1 cellular context compared by ENCODE assay signal in the genomic region with DNA sequence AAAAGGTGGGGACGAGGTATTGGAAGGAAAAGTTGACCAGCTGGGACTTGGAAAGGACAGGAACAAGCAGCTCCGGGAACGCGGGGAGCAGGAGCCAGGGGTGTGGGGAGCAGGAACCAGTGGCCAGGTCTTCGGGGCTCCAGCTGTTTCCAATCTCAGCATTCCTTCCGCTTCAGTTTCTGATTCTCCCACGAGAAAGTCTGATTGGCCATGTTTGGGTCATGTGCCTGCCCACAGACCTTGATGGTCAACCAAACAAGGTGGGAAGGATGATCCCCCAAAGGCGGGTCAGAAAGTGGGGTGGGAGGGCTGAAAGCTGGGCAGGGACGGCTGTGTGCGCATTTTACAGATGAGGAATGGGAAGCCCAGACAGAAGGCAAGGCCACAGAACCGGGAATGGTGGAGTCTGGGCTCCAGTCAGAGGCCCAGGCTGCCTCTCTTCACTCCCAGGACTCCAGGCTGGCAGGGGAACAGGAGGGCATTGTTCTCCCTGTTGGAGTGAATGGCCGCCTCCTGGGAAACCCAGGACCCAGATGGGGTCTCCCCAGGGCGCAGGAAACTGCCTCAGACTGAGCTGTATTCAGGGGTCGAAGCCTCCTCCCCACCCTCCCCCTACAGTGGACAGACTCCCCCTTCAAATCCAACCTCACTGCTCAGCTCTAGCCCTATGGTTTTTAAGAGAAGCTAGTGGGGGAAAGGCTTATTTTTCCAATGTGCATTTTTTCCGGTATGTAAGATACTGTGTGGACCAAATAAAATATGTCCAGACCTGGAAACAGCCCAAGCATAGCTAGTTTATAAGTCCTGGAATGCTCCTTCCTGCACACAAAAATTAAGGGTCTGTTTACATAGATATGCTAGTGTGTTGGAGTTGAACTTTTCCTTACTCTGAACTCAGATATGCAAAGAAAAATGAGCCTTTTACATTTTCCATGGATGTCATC.
TF ChIP-seq lines count a peak whose summit lies in the region.

No MANE protein-coding gene starts in this region.

TF ChIP-seq in HepG2, 621 proteins besides CTCF, POLR2A, EP300 and RAD21 (continued from another document and continues in another):
- TF ChIP-seq, protein P1, sequence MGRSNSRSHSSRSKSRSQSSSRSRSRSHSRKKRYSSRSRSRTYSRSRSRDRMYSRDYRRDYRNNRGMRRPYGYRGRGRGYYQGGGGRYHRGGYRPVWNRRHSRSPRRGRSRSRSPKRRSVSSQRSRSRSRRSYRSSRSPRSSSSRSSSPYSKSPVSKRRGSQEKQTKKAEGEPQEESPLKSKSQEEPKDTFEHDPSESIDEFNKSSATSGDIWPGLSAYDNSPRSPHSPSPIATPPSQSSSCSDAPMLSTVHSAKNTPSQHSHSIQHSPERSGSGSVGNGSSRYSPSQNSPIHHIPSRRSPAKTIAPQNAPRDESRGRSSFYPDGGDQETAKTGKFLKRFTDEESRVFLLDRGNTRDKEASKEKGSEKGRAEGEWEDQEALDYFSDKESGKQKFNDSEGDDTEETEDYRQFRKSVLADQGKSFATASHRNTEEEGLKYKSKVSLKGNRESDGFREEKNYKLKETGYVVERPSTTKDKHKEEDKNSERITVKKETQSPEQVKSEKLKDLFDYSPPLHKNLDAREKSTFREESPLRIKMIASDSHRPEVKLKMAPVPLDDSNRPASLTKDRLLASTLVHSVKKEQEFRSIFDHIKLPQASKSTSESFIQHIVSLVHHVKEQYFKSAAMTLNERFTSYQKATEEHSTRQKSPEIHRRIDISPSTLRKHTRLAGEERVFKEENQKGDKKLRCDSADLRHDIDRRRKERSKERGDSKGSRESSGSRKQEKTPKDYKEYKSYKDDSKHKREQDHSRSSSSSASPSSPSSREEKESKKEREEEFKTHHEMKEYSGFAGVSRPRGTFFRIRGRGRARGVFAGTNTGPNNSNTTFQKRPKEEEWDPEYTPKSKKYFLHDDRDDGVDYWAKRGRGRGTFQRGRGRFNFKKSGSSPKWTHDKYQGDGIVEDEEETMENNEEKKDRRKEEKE (IDR thresholded peaks at IDR 0.05) = no peak
- TF ChIP-seq ZBTB8A (CRISPR knock-in tag; IDR thresholded peaks at IDR 0.05; ENCODE audit: borderline replicate concordance, low read depth) (no peak), FIP1L1 (IDR thresholded peaks at IDR 0.05; ENCODE audit: borderline replicate concordance, insufficient read depth, low read depth, low read length) (no peak), ZNF619 (CRISPR knock-in tag; IDR thresholded peaks at IDR 0.05) (no peak), AGO1 (IDR thresholded peaks at IDR 0.05; ENCODE audit: low read depth, low read length, poor library complexity, severe bottlenecking) (no peak), NFIC (IDR thresholded peaks at IDR 0.05; ENCODE audit: low read length) (no peak), PHF20 (CRISPR knock-in tag; IDR thresholded peaks at IDR 0.05) (no peak), ZNF235 (CRISPR knock-in tag; IDR thresholded peaks at IDR 0.05; ENCODE audit: borderline replicate concordance) (no peak), ZNF367 (CRISPR knock-in tag; IDR thresholded peaks at IDR 0.05; ENCODE audit: borderline replicate concordance) (no peak), ZNF180 (CRISPR knock-in tag; IDR thresholded peaks at IDR 0.05; ENCODE audit: borderline replicate concordance, low read depth) (no peak), MTA1 (CRISPR knock-in tag; IDR thresholded peaks at IDR 0.05; ENCODE audit: borderline replicate concordance) (no peak), ZNF101 (CRISPR knock-in tag; IDR thresholded peaks at IDR 0.05; ENCODE audit: borderline replicate concordance, low read depth) (no peak), SIX4 (CRISPR knock-in tag; IDR thresholded peaks at IDR 0.05) (no peak), ZNF563 (CRISPR knock-in tag; IDR thresholded peaks at IDR 0.05) (peak; percentile 44; the same call in 1 of the 2 replicates), NFYB (CRISPR knock-in tag; IDR thresholded peaks at IDR 0.05) (peak; percentile 42; the same call in 1 of the 2 replicates), RFXANK (CRISPR knock-in tag; IDR thresholded peaks at IDR 0.05) (no peak), ZNF816 (CRISPR knock-in tag; IDR thresholded peaks at IDR 0.05; ENCODE audit: borderline replicate concordance) (no peak), ASH2L (IDR thresholded peaks at IDR 0.05; ENCODE audit: insufficient read length, low read depth, low read length) (no peak), YY1 (IDR thresholded peaks at IDR 0.05; ENCODE audit: insufficient read depth, insufficient replicate concordance, low read depth, low read length) (peak; percentile 66), ZNF616 (CRISPR knock-in tag; IDR thresholded peaks at IDR 0.05; ENCODE audit: low read depth) (no peak), FOXA3 (CRISPR knock-in tag; IDR thresholded peaks at IDR 0.05) (no peak), ZNF761 (CRISPR knock-in tag; conservative IDR thresholded peaks at IDR 0.05) (0 out of 2 replicates have a peak, but pooled peaks have one; percentile 50), NFKBIZ (CRISPR knock-in tag; IDR thresholded peaks at IDR 0.05) (no peak), ZNF746 (CRISPR knock-in tag; IDR thresholded peaks at IDR 0.05) (0 out of 2 replicates have a peak, but pooled peaks have one; percentile 25), ZC3H13 (CRISPR knock-in tag; IDR thresholded peaks at IDR 0.05) (no peak), DR1 (CRISPR knock-in tag; IDR thresholded peaks at IDR 0.05) (no peak), SRSF9 (IDR thresholded peaks at IDR 0.05; ENCODE audit: borderline replicate concordance, insufficient read depth, low read depth, low read length, poor library complexity, severe bottlenecking) (no peak), ZNF572 (CRISPR knock-in tag; IDR thresholded peaks at IDR 0.05) (no peak)
- TF ChIP-seq, protein P2, sequence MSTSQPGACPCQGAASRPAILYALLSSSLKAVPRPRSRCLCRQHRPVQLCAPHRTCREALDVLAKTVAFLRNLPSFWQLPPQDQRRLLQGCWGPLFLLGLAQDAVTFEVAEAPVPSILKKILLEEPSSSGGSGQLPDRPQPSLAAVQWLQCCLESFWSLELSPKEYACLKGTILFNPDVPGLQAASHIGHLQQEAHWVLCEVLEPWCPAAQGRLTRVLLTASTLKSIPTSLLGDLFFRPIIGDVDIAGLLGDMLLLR (CRISPR knock-in tag; IDR thresholded peaks at IDR 0.05) = no peak
- TF ChIP-seq, protein P3, sequence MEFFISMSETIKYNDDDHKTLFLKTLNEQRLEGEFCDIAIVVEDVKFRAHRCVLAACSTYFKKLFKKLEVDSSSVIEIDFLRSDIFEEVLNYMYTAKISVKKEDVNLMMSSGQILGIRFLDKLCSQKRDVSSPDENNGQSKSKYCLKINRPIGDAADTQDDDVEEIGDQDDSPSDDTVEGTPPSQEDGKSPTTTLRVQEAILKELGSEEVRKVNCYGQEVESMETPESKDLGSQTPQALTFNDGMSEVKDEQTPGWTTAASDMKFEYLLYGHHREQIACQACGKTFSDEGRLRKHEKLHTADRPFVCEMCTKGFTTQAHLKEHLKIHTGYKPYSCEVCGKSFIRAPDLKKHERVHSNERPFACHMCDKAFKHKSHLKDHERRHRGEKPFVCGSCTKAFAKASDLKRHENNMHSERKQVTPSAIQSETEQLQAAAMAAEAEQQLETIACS (CRISPR knock-in tag; IDR thresholded peaks at IDR 0.05) = no peak
- TF ChIP-seq, protein P4, sequence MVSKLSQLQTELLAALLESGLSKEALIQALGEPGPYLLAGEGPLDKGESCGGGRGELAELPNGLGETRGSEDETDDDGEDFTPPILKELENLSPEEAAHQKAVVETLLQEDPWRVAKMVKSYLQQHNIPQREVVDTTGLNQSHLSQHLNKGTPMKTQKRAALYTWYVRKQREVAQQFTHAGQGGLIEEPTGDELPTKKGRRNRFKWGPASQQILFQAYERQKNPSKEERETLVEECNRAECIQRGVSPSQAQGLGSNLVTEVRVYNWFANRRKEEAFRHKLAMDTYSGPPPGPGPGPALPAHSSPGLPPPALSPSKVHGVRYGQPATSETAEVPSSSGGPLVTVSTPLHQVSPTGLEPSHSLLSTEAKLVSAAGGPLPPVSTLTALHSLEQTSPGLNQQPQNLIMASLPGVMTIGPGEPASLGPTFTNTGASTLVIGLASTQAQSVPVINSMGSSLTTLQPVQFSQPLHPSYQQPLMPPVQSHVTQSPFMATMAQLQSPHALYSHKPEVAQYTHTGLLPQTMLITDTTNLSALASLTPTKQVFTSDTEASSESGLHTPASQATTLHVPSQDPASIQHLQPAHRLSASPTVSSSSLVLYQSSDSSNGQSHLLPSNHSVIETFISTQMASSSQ (IDR thresholded peaks at IDR 0.05; ENCODE audit: low read depth) = no peak
- TF ChIP-seq, protein P4 (CRISPR knock-in tag; IDR thresholded peaks at IDR 0.05; ENCODE audit: borderline replicate concordance) = no peak
- TF ChIP-seq, protein P5, sequence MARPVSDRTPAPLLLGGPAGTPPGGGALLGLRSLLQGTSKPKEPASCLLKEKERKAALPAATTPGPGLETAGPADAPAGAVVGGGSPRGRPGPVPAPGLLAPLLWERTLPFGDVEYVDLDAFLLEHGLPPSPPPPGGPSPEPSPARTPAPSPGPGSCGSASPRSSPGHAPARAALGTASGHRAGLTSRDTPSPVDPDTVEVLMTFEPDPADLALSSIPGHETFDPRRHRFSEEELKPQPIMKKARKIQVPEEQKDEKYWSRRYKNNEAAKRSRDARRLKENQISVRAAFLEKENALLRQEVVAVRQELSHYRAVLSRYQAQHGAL (CRISPR knock-in tag; IDR thresholded peaks at IDR 0.05; ENCODE audit: not compliant biosample characterization) = no peak
- TF ChIP-seq, protein P6, sequence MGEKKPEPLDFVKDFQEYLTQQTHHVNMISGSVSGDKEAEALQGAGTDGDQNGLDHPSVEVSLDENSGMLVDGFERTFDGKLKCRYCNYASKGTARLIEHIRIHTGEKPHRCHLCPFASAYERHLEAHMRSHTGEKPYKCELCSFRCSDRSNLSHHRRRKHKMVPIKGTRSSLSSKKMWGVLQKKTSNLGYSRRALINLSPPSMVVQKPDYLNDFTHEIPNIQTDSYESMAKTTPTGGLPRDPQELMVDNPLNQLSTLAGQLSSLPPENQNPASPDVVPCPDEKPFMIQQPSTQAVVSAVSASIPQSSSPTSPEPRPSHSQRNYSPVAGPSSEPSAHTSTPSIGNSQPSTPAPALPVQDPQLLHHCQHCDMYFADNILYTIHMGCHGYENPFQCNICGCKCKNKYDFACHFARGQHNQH (CRISPR knock-in tag; IDR thresholded peaks at IDR 0.05) = no peak
- TF ChIP-seq, protein P7, sequence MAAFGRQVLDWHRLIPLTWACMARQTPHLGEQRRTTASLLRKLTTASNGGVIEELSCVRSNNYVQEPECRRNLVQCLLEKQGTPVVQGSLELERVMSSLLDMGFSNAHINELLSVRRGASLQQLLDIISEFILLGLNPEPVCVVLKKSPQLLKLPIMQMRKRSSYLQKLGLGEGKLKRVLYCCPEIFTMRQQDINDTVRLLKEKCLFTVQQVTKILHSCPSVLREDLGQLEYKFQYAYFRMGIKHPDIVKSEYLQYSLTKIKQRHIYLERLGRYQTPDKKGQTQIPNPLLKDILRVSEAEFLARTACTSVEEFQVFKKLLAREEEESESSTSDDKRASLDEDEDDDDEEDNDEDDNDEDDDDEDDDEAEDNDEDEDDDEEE (CRISPR knock-in tag; IDR thresholded peaks at IDR 0.05) = no peak
- TF ChIP-seq, protein P8, sequence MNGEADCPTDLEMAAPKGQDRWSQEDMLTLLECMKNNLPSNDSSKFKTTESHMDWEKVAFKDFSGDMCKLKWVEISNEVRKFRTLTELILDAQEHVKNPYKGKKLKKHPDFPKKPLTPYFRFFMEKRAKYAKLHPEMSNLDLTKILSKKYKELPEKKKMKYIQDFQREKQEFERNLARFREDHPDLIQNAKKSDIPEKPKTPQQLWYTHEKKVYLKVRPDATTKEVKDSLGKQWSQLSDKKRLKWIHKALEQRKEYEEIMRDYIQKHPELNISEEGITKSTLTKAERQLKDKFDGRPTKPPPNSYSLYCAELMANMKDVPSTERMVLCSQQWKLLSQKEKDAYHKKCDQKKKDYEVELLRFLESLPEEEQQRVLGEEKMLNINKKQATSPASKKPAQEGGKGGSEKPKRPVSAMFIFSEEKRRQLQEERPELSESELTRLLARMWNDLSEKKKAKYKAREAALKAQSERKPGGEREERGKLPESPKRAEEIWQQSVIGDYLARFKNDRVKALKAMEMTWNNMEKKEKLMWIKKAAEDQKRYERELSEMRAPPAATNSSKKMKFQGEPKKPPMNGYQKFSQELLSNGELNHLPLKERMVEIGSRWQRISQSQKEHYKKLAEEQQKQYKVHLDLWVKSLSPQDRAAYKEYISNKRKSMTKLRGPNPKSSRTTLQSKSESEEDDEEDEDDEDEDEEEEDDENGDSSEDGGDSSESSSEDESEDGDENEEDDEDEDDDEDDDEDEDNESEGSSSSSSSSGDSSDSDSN (CRISPR knock-in tag; IDR thresholded peaks at IDR 0.05) = peak; percentile 60
- TF ChIP-seq, protein P9, sequence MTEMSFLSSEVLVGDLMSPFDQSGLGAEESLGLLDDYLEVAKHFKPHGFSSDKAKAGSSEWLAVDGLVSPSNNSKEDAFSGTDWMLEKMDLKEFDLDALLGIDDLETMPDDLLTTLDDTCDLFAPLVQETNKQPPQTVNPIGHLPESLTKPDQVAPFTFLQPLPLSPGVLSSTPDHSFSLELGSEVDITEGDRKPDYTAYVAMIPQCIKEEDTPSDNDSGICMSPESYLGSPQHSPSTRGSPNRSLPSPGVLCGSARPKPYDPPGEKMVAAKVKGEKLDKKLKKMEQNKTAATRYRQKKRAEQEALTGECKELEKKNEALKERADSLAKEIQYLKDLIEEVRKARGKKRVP (CRISPR knock-in tag; IDR thresholded peaks at IDR 0.05) = no peak
- TF ChIP-seq, protein P10, sequence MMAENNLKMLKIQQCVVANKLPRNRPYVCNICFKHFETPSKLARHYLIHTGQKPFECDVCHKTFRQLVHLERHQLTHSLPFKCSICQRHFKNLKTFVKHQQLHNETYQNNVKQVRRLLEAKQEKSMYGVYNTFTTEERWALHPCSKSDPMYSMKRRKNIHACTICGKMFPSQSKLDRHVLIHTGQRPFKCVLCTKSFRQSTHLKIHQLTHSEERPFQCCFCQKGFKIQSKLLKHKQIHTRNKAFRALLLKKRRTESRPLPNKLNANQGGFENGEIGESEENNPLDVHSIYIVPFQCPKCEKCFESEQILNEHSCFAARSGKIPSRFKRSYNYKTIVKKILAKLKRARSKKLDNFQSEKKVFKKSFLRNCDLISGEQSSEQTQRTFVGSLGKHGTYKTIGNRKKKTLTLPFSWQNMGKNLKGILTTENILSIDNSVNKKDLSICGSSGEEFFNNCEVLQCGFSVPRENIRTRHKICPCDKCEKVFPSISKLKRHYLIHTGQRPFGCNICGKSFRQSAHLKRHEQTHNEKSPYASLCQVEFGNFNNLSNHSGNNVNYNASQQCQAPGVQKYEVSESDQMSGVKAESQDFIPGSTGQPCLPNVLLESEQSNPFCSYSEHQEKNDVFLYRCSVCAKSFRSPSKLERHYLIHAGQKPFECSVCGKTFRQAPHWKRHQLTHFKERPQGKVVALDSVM (CRISPR knock-in tag; IDR thresholded peaks at IDR 0.05) = peak; percentile 91
- TF ChIP-seq, protein P11, sequence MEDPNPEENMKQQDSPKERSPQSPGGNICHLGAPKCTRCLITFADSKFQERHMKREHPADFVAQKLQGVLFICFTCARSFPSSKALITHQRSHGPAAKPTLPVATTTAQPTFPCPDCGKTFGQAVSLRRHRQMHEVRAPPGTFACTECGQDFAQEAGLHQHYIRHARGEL (CRISPR knock-in tag; IDR thresholded peaks at IDR 0.05) = no peak
